14 cellular contexts compared by ENCODE assay signal in the genomic region with DNA sequence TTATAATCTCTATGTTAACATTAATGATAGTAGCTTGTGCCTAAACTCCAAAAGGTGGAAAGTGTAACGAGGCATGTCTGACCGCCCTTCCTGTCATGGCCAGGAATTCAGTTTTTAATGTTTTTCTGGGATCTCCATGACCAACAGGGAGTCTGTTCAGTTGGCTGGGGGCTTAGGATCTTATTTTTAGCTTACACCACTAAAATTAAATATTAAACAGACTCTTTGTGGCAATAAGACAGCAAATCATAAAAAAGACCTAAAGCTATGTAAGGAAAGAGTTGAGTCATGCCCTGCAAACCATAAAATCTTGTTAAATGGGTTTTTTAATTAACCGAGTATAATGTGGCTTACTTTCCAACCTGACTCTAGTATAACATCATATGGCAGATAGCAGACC.
DNase-seq lines count a peak whose midpoint lies in the region; ATAC-seq and TF ChIP-seq lines count a peak whose summit lies in the region.
"Had no signal": no experiment of that assay in that cellular context is flagged by ENCODE, and none has a peak within 500 bp of the region (broad histone marks: within the 10 kb centered on the region; RNA-seq: fewer than 3 reads in every experiment).

No MANE protein-coding gene starts in this region.

- no peak for ATAC-seq in HG03175 (IDR thresholded peaks at IDR 0.05; ENCODE audit: unreplicated experiment)
- no peak for ATAC-seq in foreskin keratinocyte
- ATAC-seq: GM12878, HepG2 had no signal

- no peak for TF ChIP-seq CTCF in WERI-Rb-1 (IDR thresholded peaks at IDR 0.05; ENCODE audit: low read depth, low read length)
- no peak for TF ChIP-seq CTCF in foreskin keratinocyte (conservative IDR thresholded peaks at IDR 0.05)

- H3K27me3 ChIP-seq in WERI-Rb-1 (ENCODE audit: insufficient read depth, low read depth, severe bottlenecking), result no peaks in the 10 kb centered on the region
- no peaks in the 10 kb centered on the region for H3K27me3 ChIP-seq in foreskin keratinocyte
- H3K27me3 ChIP-seq: BE2C had no signal

- no peaks in the 10 kb centered on the region for H3K4me1 ChIP-seq in foreskin keratinocyte
- H3K4me1 ChIP-seq: BE2C had no signal

- no peaks in the 10 kb centered on the region for H3K9me3 ChIP-seq in WERI-Rb-1 (ENCODE audit: severe bottlenecking)
- H3K9me3 ChIP-seq: BE2C had no signal

- DNase-seq in Caki2 (ENCODE audit: low read depth) (peak; percentile 87), WERI-Rb-1 (no peak), kidney glomerular epithelial cell (lab: John Stamatoyannopoulos, UW) (peak; percentile 77), renal cortical epithelial cell (ENCODE audit: low read depth) (peak; percentile 97), DMS153 treated with DMSO at 0.1 percent for 48 hours (lab: John Stamatoyannopoulos, UW; ENCODE audit: unreplicated experiment) (no peak), foreskin keratinocyte (no peak)
- DNase-seq in activated CD8-positive, alpha-beta memory T cell treated with anti-CD3 and anti-CD28 coated beads for 24 hours, result no peak
- DNase-seq: BE2C; CD4-positive, alpha-beta memory T cell; GM23248 had no signal

- H3K27ac ChIP-seq in WERI-Rb-1 (peak overlapping the region; percentile 36; the same call in 1 of the 2 replicates), foreskin keratinocyte (no peak overlapping the region)
- H3K27ac ChIP-seq: C4-2B, GM23248 had no signal

- H3K36me3 ChIP-seq in WERI-Rb-1, result no peaks in the 10 kb centered on the region
- H3K36me3 ChIP-seq: BE2C had no signal

- in situ Hi-C loops in Caki2 (cut with HindIII; ENCODE audit: low pct_unique_long_range_greater_than_20kb, low sequenced_read_pairs), result no loop called here

- H3K4me3 ChIP-seq in WERI-Rb-1 (ENCODE audit: low read depth, low read length), result no peak overlapping the region
- H3K4me3 ChIP-seq: GM12878, GM23248 had no signal

Comparison
In these comparisons a context has a peak if more than half of its experiments do, and no peak if none do; other contexts are left out.
1. DNase-seq: peak in Caki2 (single experiment), kidney glomerular epithelial cell (single experiment) and renal cortical epithelial cell (single experiment); none in WERI-Rb-1 (single experiment), DMS153 treated with DMSO at 0.1 percent for 48 hours (single experiment), foreskin keratinocyte (0 of 2) and activated CD8-positive, alpha-beta memory T cell treated with anti-CD3 and anti-CD28 coated beads for 24 hours (single experiment).